ENCODE assay signal across 8 cellular contexts in genomic region chr10:114541081-114541833, GRCh38.
A peak's percentile ranks its signal among the peaks of the same experiment; 100 is the strongest.
DNase-seq lines count a peak whose midpoint lies in the region.

No MANE protein-coding gene starts in this region.

- intact Hi-C loops in posterior cingulate gyrus (cut with DNase I), result no loop called here

- peak; percentile 69 for DNase-seq in activated gamma-delta T cell treated with Interleukin-2 at 50 U/mL for 16 hours
- DNase-seq in activated gamma-delta T cell (lab: John Stamatoyannopoulos, UW), result no peak
- peak in 3 of 4 experiments; percentile 17 to 52 (median 40) for DNase-seq in activated naive CD4-positive, alpha-beta T cell (lab: John Stamatoyannopoulos, UW)
- DNase-seq in iris pigment epithelial cell (ENCODE audit: low read depth), result peak; percentile 66
- peak; percentile 76 for DNase-seq in stimulated activated CD8-positive, alpha-beta memory T cell treated with anti-CD3 and anti-CD28 coated beads, Interleukin-4, amount 100 ng/mL, for 48 hours
- DNase-seq in germinal center (ENCODE audit: low spot score), result no peak
- no peak for DNase-seq in midbrain (lab: John Stamatoyannopoulos, UW)
- no peak for DNase-seq in posterior cingulate gyrus

Comparison
In these comparisons a context has a peak if more than half of its experiments do, and no peak if none do; other contexts are left out.
1. DNase-seq: peak in activated gamma-delta T cell treated with Interleukin-2 at 50 U/mL for 16 hours (single experiment), activated naive CD4-positive, alpha-beta T cell (3 of 4), iris pigment epithelial cell (single experiment) and stimulated activated CD8-positive, alpha-beta memory T cell treated with anti-CD3 and anti-CD28 coated beads, Interleukin-4, amount 100 ng/mL, for 48 hours (single experiment); none in activated gamma-delta T cell (single experiment), germinal center (single experiment), midbrain (single experiment) and posterior cingulate gyrus (0 of 10).